2 cellular contexts compared by ENCODE assay signal in the genomic region with DNA sequence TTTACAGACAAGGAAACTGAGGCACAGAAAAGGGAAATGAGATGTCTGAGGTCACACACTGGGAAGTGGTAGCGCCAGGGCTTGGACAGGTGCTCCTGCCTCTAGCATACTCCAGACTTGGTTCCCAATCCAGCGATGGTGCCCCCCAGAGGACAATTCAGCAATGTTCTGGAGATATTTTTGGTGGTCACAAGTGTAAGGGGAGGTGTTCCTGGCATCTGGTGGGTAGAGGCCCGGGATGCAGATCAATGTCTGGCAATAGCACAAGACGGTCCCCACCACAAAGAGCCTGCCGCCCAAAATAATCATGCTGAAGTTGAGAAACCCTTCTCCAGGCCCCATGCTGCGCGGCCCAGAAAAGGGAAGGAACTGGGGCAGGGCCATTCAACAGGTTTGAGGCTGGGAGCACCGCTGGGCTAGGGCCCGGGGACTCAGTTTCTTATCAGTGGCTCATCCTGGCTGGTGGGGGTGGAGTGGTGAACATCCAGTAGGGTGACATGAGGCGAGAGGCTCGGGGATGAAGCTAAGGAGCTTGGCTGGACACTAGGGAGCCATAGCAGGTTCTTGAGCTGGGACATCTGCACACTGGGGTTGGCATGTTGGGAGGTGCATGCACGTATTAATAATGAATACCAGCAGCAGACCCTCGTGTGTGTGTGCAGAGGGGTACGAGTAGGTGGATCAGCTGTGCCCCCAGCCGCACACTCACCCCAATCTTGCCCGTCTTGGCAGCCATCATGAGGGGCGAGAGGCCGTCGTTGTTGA.
TF ChIP-seq lines count a peak whose summit lies in the region.

No MANE protein-coding gene starts in this region.

TF ChIP-seq in HepG2, 621 proteins besides CTCF, POLR2A, EP300 and RAD21:
- TF ChIP-seq, protein P1, sequence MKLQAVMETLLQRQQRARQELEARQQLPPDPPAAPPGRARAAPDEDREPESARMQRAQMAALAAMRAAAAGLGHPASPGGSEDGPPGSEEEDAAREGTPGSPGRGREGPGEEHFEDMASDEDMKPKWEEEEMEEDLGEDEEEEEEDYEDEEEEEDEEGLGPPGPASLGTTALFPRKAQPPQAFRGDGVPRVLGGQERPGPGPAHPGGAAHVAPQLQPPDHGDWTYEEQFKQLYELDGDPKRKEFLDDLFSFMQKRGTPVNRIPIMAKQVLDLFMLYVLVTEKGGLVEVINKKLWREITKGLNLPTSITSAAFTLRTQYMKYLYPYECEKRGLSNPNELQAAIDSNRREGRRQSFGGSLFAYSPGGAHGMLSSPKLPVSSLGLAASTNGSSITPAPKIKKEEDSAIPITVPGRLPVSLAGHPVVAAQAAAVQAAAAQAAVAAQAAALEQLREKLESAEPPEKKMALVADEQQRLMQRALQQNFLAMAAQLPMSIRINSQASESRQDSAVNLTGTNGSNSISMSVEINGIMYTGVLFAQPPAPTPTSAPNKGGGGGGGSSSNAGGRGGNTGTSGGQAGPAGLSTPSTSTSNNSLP (IDR thresholded peaks at IDR 0.05; ENCODE audit: low read depth, low read length) = no peak
- TF ChIP-seq ATM (IDR thresholded peaks at IDR 0.05; ENCODE audit: borderline replicate concordance) (no peak), STAG1 (CRISPR knock-in tag; IDR thresholded peaks at IDR 0.05) (peak; percentile 67), KAT2B (IDR thresholded peaks at IDR 0.05; ENCODE audit: borderline replicate concordance, low read depth, low read length) (no peak), ZNF629 (CRISPR knock-in tag; conservative IDR thresholded peaks at IDR 0.05) (peak; percentile 68), SMC3 (IDR thresholded peaks at IDR 0.05; ENCODE audit: low read length) (peak; percentile 45; the same call in 1 of the 2 replicates)

TF ChIP-seq in H1, 55 proteins besides CTCF, POLR2A, EP300 and RAD21:
- TF ChIP-seq KDM1A (IDR thresholded peaks at IDR 0.05; ENCODE audit: borderline replicate concordance, low read length) = peak; percentile 87; the same call in 1 of the 2 replicates
- no peak for TF ChIP-seq TAF7 (optimal IDR thresholded peaks at IDR 0.05; ENCODE audit: borderline replicate concordance, low read depth, low read length)
- TF ChIP-seq SP1 (IDR thresholded peaks at IDR 0.05; ENCODE audit: low read depth, low read length) = no peak
- no peak for TF ChIP-seq CHD7 (IDR thresholded peaks at IDR 0.05; ENCODE audit: insufficient replicate concordance, low read length)
